ENCODE assay signal across 11 cellular contexts in the genomic region with DNA sequence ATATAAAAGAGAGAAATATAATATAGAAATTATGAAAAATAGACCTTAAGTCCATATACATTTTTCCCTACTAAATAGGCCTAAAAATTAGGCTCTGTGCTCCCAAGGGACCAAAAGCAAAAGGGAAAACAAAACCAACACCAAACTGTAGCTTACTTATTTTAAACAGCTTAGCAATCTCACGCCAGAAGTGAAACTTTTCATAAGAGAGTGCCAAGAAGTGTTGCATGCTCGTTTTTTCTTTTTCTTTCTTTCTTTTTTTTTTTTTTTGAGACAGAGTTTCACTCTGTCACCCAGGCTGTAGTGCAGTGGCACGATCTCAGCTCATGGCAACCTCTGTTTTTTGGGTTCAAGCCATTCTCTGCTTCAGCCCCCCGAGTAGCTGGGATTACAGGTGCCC.
A peak's percentile ranks its signal among the peaks of the same experiment; 100 is the strongest.
DNase-seq lines count a peak whose midpoint lies in the region; ATAC-seq, FAIRE-seq and TF ChIP-seq lines count a peak whose summit lies in the region.
"Had no signal": no experiment of that assay in that cellular context is flagged by ENCODE, and none has a peak within 500 bp of the region (broad histone marks: within the 10 kb centered on the region; RNA-seq: fewer than 3 reads in every experiment).

No MANE protein-coding gene starts in this region.

- intact Hi-C loops in kidney (cut with DNase I): no loop called here
- intact Hi-C loops in posterior vena cava (cut with DNase I): no loop called here

- no peak overlapping the region for H3K27ac ChIP-seq in kidney (ENCODE audit: low read depth in 2 of 2, low read length in 2 of 2)
- H3K27ac ChIP-seq in foreskin keratinocyte: no peak overlapping the region
- H3K27ac ChIP-seq: epithelial cell of prostate had no signal

- no peak for TF ChIP-seq CTCF in kidney (IDR thresholded peaks at IDR 0.05; ENCODE audit: borderline replicate concordance, extremely low read depth, insufficient read depth)
- no peak for TF ChIP-seq CTCF in foreskin keratinocyte (conservative IDR thresholded peaks at IDR 0.05)

- H3K4me1 ChIP-seq in kidney (ENCODE audit: control insufficient read depth in 1 of 2, insufficient read depth in 1 of 2, low read depth in 1 of 2, low read length in 2 of 2) (no peaks in the 10 kb centered on the region), foreskin keratinocyte (no peaks in the 10 kb centered on the region)

- H3K27ac Mint-ChIP-seq in stimulated activated naive B cell treated with anti-CD40 and anti-IgM and Interleukin-4, amounts not matched to agents 10 μg/mL and 1 μg/mL and 100 μg/mL, for 72 hours: no peak overlapping the region

- H3K36me3 ChIP-seq in kidney (ENCODE audit: control insufficient read depth in 1 of 2, insufficient read depth in 2 of 2, low read length in 2 of 2): no peaks in the 10 kb centered on the region

- no peak for DNase-seq in stimulated activated naive B cell treated with anti-CD40 and anti-IgM and Interleukin-4, amounts not matched to agents 10 μg/mL and 1 μg/mL and 100 μg/mL, for 72 hours
- no peak for DNase-seq in kidney
- DNase-seq in posterior vena cava (ENCODE audit: low spot score): no peak
- no peak for DNase-seq in foreskin keratinocyte
- DNase-seq: DMS79, T-helper 2 cell had no signal

- H3K4me1 Mint-ChIP-seq in stimulated activated naive B cell treated with anti-CD40 and anti-IgM and Interleukin-4, amounts not matched to agents 10 μg/mL and 1 μg/mL and 100 μg/mL, for 72 hours: peaks cover 0 to 2% of the 10 kb centered on the region in 2 donors

- no peaks in the 10 kb centered on the region for H3K9me3 Mint-ChIP-seq in stimulated activated naive B cell treated with anti-CD40 and anti-IgM and Interleukin-4, amounts not matched to agents 10 μg/mL and 1 μg/mL and 100 μg/mL, for 72 hours

- ATAC-seq in GM19025 (IDR thresholded peaks at IDR 0.05; ENCODE audit: low read depth, unreplicated experiment) (peak; percentile 94), GM21723 (IDR thresholded peaks at IDR 0.05; ENCODE audit: unreplicated experiment) (peak; percentile 97), HG03139 (IDR thresholded peaks at IDR 0.05; ENCODE audit: unreplicated experiment) (peak; percentile 95), foreskin keratinocyte (no peak)
- peak; percentile 72 to 81 for ATAC-seq in stimulated activated naive B cell treated with anti-CD40 and anti-IgM and Interleukin-4, amounts not matched to agents 10 μg/mL and 1 μg/mL and 100 μg/mL, for 72 hours (replicated peaks)
- ATAC-seq: HCT116 had no signal

- FAIRE-seq in kidney (lab: Jason Lieb, UNC): no peak

- H3K4me3 ChIP-seq in kidney (ENCODE audit: low read length in 2 of 2): no peak overlapping the region

- H3K27me3 ChIP-seq in foreskin keratinocyte: no peaks in the 10 kb centered on the region

- H3K4me3 Mint-ChIP-seq in stimulated activated naive B cell treated with anti-CD40 and anti-IgM and Interleukin-4, amounts not matched to agents 10 μg/mL and 1 μg/mL and 100 μg/mL, for 72 hours: peak overlapping the region in 1 of 2 donors; percentile 31

- no peak overlapping the region for H3K9ac ChIP-seq in kidney (ENCODE audit: low read length in 2 of 2)

- H3K36me3 Mint-ChIP-seq in stimulated activated naive B cell treated with anti-CD40 and anti-IgM and Interleukin-4, amounts not matched to agents 10 μg/mL and 1 μg/mL and 100 μg/mL, for 72 hours: no peaks in the 10 kb centered on the region

- peaks cover 0 to 4% of the 10 kb centered on the region in 2 donors for H3K27me3 Mint-ChIP-seq in stimulated activated naive B cell treated with anti-CD40 and anti-IgM and Interleukin-4, amounts not matched to agents 10 μg/mL and 1 μg/mL and 100 μg/mL, for 72 hours

- H3K9me3 ChIP-seq in kidney (ENCODE audit: control insufficient read depth in 1 of 2, low read length in 2 of 2): no peaks in the 10 kb centered on the region
